Comparison of ENCODE assay signal across 23 cellular contexts in the genomic region with DNA sequence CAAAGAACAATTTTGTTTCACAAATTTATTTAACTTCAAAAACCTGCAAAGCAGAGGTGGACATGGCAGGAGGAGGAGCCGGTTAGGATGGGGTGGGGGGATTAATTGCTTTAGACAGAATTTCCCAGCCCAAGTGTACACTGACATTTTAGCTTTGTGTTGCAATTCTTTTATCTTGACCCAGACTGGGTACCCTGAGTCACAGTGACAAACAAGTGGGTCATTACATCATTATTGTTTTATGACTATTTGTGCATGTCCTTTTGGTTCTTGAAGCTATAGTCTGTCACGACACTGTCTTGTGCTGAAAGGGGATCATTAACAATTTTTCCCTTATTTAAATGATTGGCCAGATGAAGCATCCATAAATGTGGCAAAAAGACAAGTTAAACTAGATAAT.
"Had no signal": no experiment of that assay in that cellular context is flagged by ENCODE, and none has a peak within 500 bp of the region (broad histone marks: within the 10 kb centered on the region; RNA-seq: fewer than 3 reads in every experiment).

No MANE protein-coding gene starts in this region.

- H3K4me1 ChIP-seq: ascending aorta, left ventricle myocardium inferior, sigmoid colon, stomach, testis, upper lobe of left lung had no signal

- H3K4me1 Mint-ChIP-seq: activated CD8-positive, alpha-beta memory T cell treated with anti-CD3 and anti-CD28 coated beads, Interleukin-2, amount 10 ng/mL, durations not matched to agents 7 days and 5 days; activated naive CD4-positive, alpha-beta T cell treated with anti-CD3 and anti-CD28 coated beads, Interleukin-2, amount 10 ng/mL, durations not matched to agents 7 days and 5 days had no signal

- DNase-seq: activated CD4-positive, alpha-beta T cell treated with anti-CD3 and anti-CD28 coated beads for 1 hour; activated CD4-positive, alpha-beta T cell treated with anti-CD3 and anti-CD28 coated beads, Interleukin-2, amount 50 U/mL, for 4 hours; activated CD8-positive, alpha-beta memory T cell treated with anti-CD3 and anti-CD28 coated beads, Interleukin-2, amount 10 ng/mL, durations not matched to agents 7 days and 5 days; activated naive CD4-positive, alpha-beta T cell treated with anti-CD3 and anti-CD28 coated beads, Interleukin-2, amount 10 ng/mL, durations not matched to agents 7 days and 5 days; activated T-cell treated with anti-CD3 and anti-CD28 coated beads, Interleukin-2, amount 50 U/mL, for 1 hour; dermis blood vessel endothelial cell; effector memory CD8-positive, alpha-beta T cell; islet precursor cell; left ventricle myocardium inferior; mesendoderm; nephron progenitor cell; ovary; sigmoid colon; stimulated activated CD4-positive, alpha-beta T cell treated with anti-CD3 and anti-CD28 coated beads, Interleukin-12 subunit alpha, Interleukin-12 subunit beta, amount 100 ng/mL, for 4 hours; stimulated activated CD4-positive, alpha-beta T cell treated with anti-CD3 and anti-CD28 coated beads, Interleukin-2, amount 100 ng/mL, for 24 hours; stomach; testis; upper lobe of left lung had no signal

- H3K4me3 Mint-ChIP-seq: activated CD8-positive, alpha-beta memory T cell treated with anti-CD3 and anti-CD28 coated beads, Interleukin-2, amount 10 ng/mL, durations not matched to agents 7 days and 5 days; activated naive CD4-positive, alpha-beta T cell treated with anti-CD3 and anti-CD28 coated beads, Interleukin-2, amount 10 ng/mL, durations not matched to agents 7 days and 5 days; effector memory CD8-positive, alpha-beta T cell; nephron progenitor cell had no signal

- H3K27me3 Mint-ChIP-seq: activated CD8-positive, alpha-beta memory T cell treated with anti-CD3 and anti-CD28 coated beads, Interleukin-2, amount 10 ng/mL, durations not matched to agents 7 days and 5 days; activated naive CD4-positive, alpha-beta T cell treated with anti-CD3 and anti-CD28 coated beads, Interleukin-2, amount 10 ng/mL, durations not matched to agents 7 days and 5 days had no signal

- H3K9me3 Mint-ChIP-seq: activated naive CD4-positive, alpha-beta T cell treated with anti-CD3 and anti-CD28 coated beads, Interleukin-2, amount 10 ng/mL, durations not matched to agents 7 days and 5 days had no signal

- ATAC-seq: activated CD8-positive, alpha-beta memory T cell treated with anti-CD3 and anti-CD28 coated beads, Interleukin-2, amount 10 ng/mL, durations not matched to agents 7 days and 5 days; effector memory CD8-positive, alpha-beta T cell had no signal

- FAIRE-seq: bronchial epithelial cell had no signal

- H3K9me3 ChIP-seq: ascending aorta, ovary, sigmoid colon, stomach, testis, upper lobe of left lung had no signal

- H3K27ac Mint-ChIP-seq: activated CD8-positive, alpha-beta memory T cell treated with anti-CD3 and anti-CD28 coated beads, Interleukin-2, amount 10 ng/mL, durations not matched to agents 7 days and 5 days; activated naive CD4-positive, alpha-beta T cell treated with anti-CD3 and anti-CD28 coated beads, Interleukin-2, amount 10 ng/mL, durations not matched to agents 7 days and 5 days; activated T-helper 2 cell treated with anti-CD3 and anti-CD28 coated beads, Interferon-gamma antibody, Interleukin-2, Interleukin-4, amounts not matched to agents 10 μg/mL and 5 μg/mL and 100 μg/mL, durations not matched to agents 14 hours and 24 hours and 36 hours; effector memory CD8-positive, alpha-beta T cell; nephron progenitor cell had no signal

- H3K4me3 ChIP-seq: ascending aorta, left ventricle myocardium inferior, ovary, sigmoid colon, stomach, testis, upper lobe of left lung had no signal

- H3K36me3 ChIP-seq: ascending aorta, left ventricle myocardium inferior, ovary, sigmoid colon, stomach, upper lobe of left lung had no signal

- H3K36me3 Mint-ChIP-seq: activated CD8-positive, alpha-beta memory T cell treated with anti-CD3 and anti-CD28 coated beads, Interleukin-2, amount 10 ng/mL, durations not matched to agents 7 days and 5 days; activated naive CD4-positive, alpha-beta T cell treated with anti-CD3 and anti-CD28 coated beads, Interleukin-2, amount 10 ng/mL, durations not matched to agents 7 days and 5 days had no signal

- H3K27ac ChIP-seq: ascending aorta, epithelial cell of prostate, left ventricle myocardium inferior, ovary, sigmoid colon, stomach, testis, upper lobe of left lung, VCaP had no signal

- H3K27me3 ChIP-seq: ascending aorta, ovary, sigmoid colon, stomach, testis, upper lobe of left lung had no signal
